1 cellular context compared by ENCODE assay signal in the genomic region with DNA sequence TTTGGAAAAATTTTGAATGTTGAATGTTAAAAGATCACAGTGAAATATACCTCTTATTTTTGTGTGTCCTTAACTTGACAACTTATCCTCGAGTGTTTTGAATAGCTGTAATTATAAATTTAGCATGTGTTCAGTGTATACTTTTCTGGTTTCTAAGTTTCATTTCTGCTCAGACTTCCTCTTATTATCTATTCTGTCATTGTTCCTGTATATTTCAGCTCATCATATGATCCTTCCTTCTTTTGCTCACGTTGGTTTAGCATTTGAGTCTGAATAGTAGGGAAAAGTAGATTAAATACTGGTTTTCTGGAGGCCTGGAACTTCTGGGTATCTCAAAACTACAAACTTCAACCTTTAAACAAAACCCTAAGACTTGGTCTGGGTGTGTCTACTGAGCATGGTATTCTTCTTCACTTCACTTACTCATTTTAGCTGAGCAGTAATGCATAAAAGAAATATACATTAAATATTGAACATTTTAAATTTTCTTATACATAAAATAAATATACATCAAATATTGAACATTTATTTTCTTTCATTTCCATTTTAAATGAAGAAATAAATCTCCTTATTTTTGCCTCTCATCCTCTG.
TF ChIP-seq lines count a peak whose summit lies in the region.

No MANE protein-coding gene starts in this region.

TF ChIP-seq in SK-N-SH, 30 proteins besides CTCF, POLR2A, EP300 and RAD21 (continued from another document):
- TF ChIP-seq, protein P1, sequence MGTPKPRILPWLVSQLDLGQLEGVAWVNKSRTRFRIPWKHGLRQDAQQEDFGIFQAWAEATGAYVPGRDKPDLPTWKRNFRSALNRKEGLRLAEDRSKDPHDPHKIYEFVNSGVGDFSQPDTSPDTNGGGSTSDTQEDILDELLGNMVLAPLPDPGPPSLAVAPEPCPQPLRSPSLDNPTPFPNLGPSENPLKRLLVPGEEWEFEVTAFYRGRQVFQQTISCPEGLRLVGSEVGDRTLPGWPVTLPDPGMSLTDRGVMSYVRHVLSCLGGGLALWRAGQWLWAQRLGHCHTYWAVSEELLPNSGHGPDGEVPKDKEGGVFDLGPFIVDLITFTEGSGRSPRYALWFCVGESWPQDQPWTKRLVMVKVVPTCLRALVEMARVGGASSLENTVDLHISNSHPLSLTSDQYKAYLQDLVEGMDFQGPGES (IDR thresholded peaks at IDR 0.05; ENCODE audit: low read depth, low read length): no peak
- TF ChIP-seq ZBTB33 (IDR thresholded peaks at IDR 0.05; ENCODE audit: borderline replicate concordance, low read depth): no peak
- TF ChIP-seq RFX5 (IDR thresholded peaks at IDR 0.05; ENCODE audit: low read length): no peak
- TF ChIP-seq ELF1 (IDR thresholded peaks at IDR 0.05): no peak
- no peak for TF ChIP-seq MAX (IDR thresholded peaks at IDR 0.05; ENCODE audit: low read depth)
- no peak for TF ChIP-seq RXRA (IDR thresholded peaks at IDR 0.05; ENCODE audit: borderline replicate concordance, low read depth)
- TF ChIP-seq MXI1 (IDR thresholded peaks at IDR 0.05; ENCODE audit: low read depth, low read length): no peak
- TF ChIP-seq SMC3 (IDR thresholded peaks at IDR 0.05; ENCODE audit: low read depth, low read length): no peak
- TF ChIP-seq CHD2 (IDR thresholded peaks at IDR 0.05; ENCODE audit: low read length, partially characterized antibody): no peak
